Comparison of ENCODE assay signal across 25 cellular contexts in the genomic region with DNA sequence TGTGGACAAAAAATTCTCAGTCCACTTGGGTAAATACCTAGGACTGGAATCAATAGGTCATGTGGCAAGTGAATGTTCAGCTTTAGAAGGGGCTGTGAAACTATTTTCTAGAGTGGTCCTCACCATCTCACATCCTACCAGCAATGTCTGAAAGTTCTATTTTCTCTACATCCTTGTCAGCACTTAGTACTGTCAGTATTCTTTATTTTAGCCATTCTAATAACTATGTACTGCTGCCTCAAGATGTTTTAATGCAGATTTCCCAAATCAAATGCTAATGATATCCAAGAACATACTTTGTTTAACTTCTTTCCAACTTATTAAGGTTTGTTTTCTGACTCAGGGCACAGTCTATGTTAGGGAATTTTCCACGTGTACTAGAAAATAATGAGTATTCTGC.
DNase-seq lines count a peak whose midpoint lies in the region; ATAC-seq and FAIRE-seq lines count a peak whose summit lies in the region.
"Had no signal": no experiment of that assay in that cellular context is flagged by ENCODE, and none has a peak within 500 bp of the region (broad histone marks: within the 10 kb centered on the region; RNA-seq: fewer than 3 reads in every experiment).

No MANE protein-coding gene starts in this region.

- intact Hi-C loops in activated T-helper 1 cell treated with anti-CD3 and anti-CD28 coated beads, Interleukin-12 subunit alpha, Interleukin-12 subunit beta, Interleukin-2, Interleukin-4 antibody, amounts not matched to agents 30 ng/mL and 10 ng/mL and 1 ng/mL, durations not matched to agents 14 hours and 24 hours and 36 hours (cut with micrococcal nuclease) = no loop called here

- CTCF ChIA-PET in activated CD8-positive, alpha-beta memory T cell treated with anti-CD3 and anti-CD28 coated beads, Interleukin-2, amount 10 ng/mL, durations not matched to agents 7 days and 5 days (lab: Charles Lee) = no interaction called here

- 66 to 87% (median 76%) methylated on average over 1 of the region's 1 CpG for WGBS in small intestine, 3 donors

- no peaks in the 10 kb centered on the region for H3K4me1 ChIP-seq in small intestine (ENCODE audit: control insufficient read depth in 2 of 2, insufficient read depth in 1 of 2, low read depth in 1 of 2, low read length in 1 of 2)
- H3K4me1 ChIP-seq: adrenal gland, body of pancreas, left lung, SJSA1 had no signal

- peaks cover 9% of the 10 kb centered on the region for H3K36me3 Mint-ChIP-seq in activated CD8-positive, alpha-beta memory T cell treated with anti-CD3 and anti-CD28 coated beads, Interleukin-2, amount 10 ng/mL, durations not matched to agents 7 days and 5 days
- peaks cover 2% of the 10 kb centered on the region for H3K36me3 Mint-ChIP-seq in IgD-negative memory B cell
- peaks cover 6% of the 10 kb centered on the region for H3K36me3 Mint-ChIP-seq in activated T-helper 1 cell treated with anti-CD3 and anti-CD28 coated beads, Interleukin-12 subunit alpha, Interleukin-12 subunit beta, Interleukin-2, Interleukin-4 antibody, amounts not matched to agents 30 ng/mL and 10 ng/mL and 1 ng/mL, durations not matched to agents 14 hours and 24 hours and 36 hours (ENCODE audit: low read depth)
- H3K36me3 Mint-ChIP-seq in naive thymus-derived CD8-positive, alpha-beta T cell = peaks cover 0 to 41% (median 10%) of the 10 kb centered on the region in 3 donors

- H3K4me1 Mint-ChIP-seq in activated CD8-positive, alpha-beta memory T cell treated with anti-CD3 and anti-CD28 coated beads, Interleukin-2, amount 10 ng/mL, durations not matched to agents 7 days and 5 days = peaks cover 14% of the 10 kb centered on the region
- H3K4me1 Mint-ChIP-seq in IgD-negative memory B cell = peaks cover 0 to 10% (median 7%) of the 10 kb centered on the region in 3 donors
- no peaks in the 10 kb centered on the region for H3K4me1 Mint-ChIP-seq in activated T-helper 1 cell treated with anti-CD3 and anti-CD28 coated beads, Interleukin-12 subunit alpha, Interleukin-12 subunit beta, Interleukin-2, Interleukin-4 antibody, amounts not matched to agents 30 ng/mL and 10 ng/mL and 1 ng/mL, durations not matched to agents 14 hours and 24 hours and 36 hours (ENCODE audit: low read depth)
- peaks cover 9 to 20% (median 13%) of the 10 kb centered on the region in 4 donors for H3K4me1 Mint-ChIP-seq in naive thymus-derived CD8-positive, alpha-beta T cell
- H3K4me1 Mint-ChIP-seq: nephron had no signal

- no peak for FAIRE-seq in small intestine (lab: Jason Lieb, UNC)
- FAIRE-seq: A204.1, H1 had no signal

- peaks cover 9% of the 10 kb centered on the region for H3K9me3 Mint-ChIP-seq in activated CD8-positive, alpha-beta memory T cell treated with anti-CD3 and anti-CD28 coated beads, Interleukin-2, amount 10 ng/mL, durations not matched to agents 7 days and 5 days (ENCODE audit: low read depth)
- peaks cover 4 to 28% (median 13%) of the 10 kb centered on the region in 3 donors for H3K9me3 Mint-ChIP-seq in IgD-negative memory B cell
- peaks cover 24% of the 10 kb centered on the region for H3K9me3 Mint-ChIP-seq in activated T-helper 1 cell treated with anti-CD3 and anti-CD28 coated beads, Interleukin-12 subunit alpha, Interleukin-12 subunit beta, Interleukin-2, Interleukin-4 antibody, amounts not matched to agents 30 ng/mL and 10 ng/mL and 1 ng/mL, durations not matched to agents 14 hours and 24 hours and 36 hours
- peaks cover 4 to 44% (median 28%) of the 10 kb centered on the region in 9 donors for H3K9me3 Mint-ChIP-seq in naive thymus-derived CD8-positive, alpha-beta T cell

- no peaks in the 10 kb centered on the region for H3K27me3 ChIP-seq in small intestine (ENCODE audit: control insufficient read depth in 2 of 2, insufficient read depth in 2 of 2, low read length in 2 of 2)
- H3K27me3 ChIP-seq: adrenal gland, body of pancreas, left lung, SJSA1 had no signal

- no peak overlapping the region for H3K27ac ChIP-seq in small intestine (ENCODE audit: low read depth in 1 of 2, low read length in 1 of 2)
- H3K27ac ChIP-seq: adrenal gland, body of pancreas, left lung, SJSA1 had no signal

- no peaks in the 10 kb centered on the region for H3K27me3 Mint-ChIP-seq in activated CD8-positive, alpha-beta memory T cell treated with anti-CD3 and anti-CD28 coated beads, Interleukin-2, amount 10 ng/mL, durations not matched to agents 7 days and 5 days
- no peaks in the 10 kb centered on the region for H3K27me3 Mint-ChIP-seq in IgD-negative memory B cell
- no peaks in the 10 kb centered on the region for H3K27me3 Mint-ChIP-seq in activated T-helper 1 cell treated with anti-CD3 and anti-CD28 coated beads, Interleukin-12 subunit alpha, Interleukin-12 subunit beta, Interleukin-2, Interleukin-4 antibody, amounts not matched to agents 30 ng/mL and 10 ng/mL and 1 ng/mL, durations not matched to agents 14 hours and 24 hours and 36 hours (ENCODE audit: insufficient read depth)
- H3K27me3 Mint-ChIP-seq in naive thymus-derived CD8-positive, alpha-beta T cell = peaks cover 0 to 3% (median 0%) of the 10 kb centered on the region in 5 donors

- H3K36me3 ChIP-seq in small intestine (ENCODE audit: control insufficient read depth in 2 of 2, insufficient read depth in 2 of 2, low read length in 2 of 2) = no peaks in the 10 kb centered on the region
- H3K36me3 ChIP-seq: adrenal gland, left lung, SJSA1 had no signal

- no peak for ATAC-seq in activated CD8-positive, alpha-beta memory T cell treated with anti-CD3 and anti-CD28 coated beads, Interleukin-2, amount 10 ng/mL, durations not matched to agents 7 days and 5 days
- ATAC-seq in naive thymus-derived CD8-positive, alpha-beta T cell = no peak
- ATAC-seq: body of pancreas, left lung had no signal

- H3K4me3 ChIP-seq in small intestine (ENCODE audit: low read depth in 1 of 2, low read length in 2 of 2) = no peak overlapping the region
- H3K4me3 ChIP-seq: adrenal gland, body of pancreas, left lung, SJSA1 had no signal

- H3K9me3 ChIP-seq in small intestine (ENCODE audit: control insufficient read depth, low read depth) = no peaks in the 10 kb centered on the region

- POLR2A ChIA-PET in naive thymus-derived CD8-positive, alpha-beta T cell (lab: Charles Lee) = no interaction called here

- no peak overlapping the region for H3K4me3 Mint-ChIP-seq in activated CD8-positive, alpha-beta memory T cell treated with anti-CD3 and anti-CD28 coated beads, Interleukin-2, amount 10 ng/mL, durations not matched to agents 7 days and 5 days
- peak overlapping the region in 1 of 4 donors; percentile 51 for H3K4me3 Mint-ChIP-seq in IgD-negative memory B cell
- no peak overlapping the region for H3K4me3 Mint-ChIP-seq in activated T-helper 1 cell treated with anti-CD3 and anti-CD28 coated beads, Interleukin-12 subunit alpha, Interleukin-12 subunit beta, Interleukin-2, Interleukin-4 antibody, amounts not matched to agents 30 ng/mL and 10 ng/mL and 1 ng/mL, durations not matched to agents 14 hours and 24 hours and 36 hours
- H3K4me3 Mint-ChIP-seq in naive thymus-derived CD8-positive, alpha-beta T cell = peak overlapping the region in 2 of 10 donors; percentile 23 to 24
- H3K4me3 Mint-ChIP-seq: nephron had no signal

- DNase-seq in activated CD8-positive, alpha-beta memory T cell treated with anti-CD3 and anti-CD28 coated beads, Interleukin-2, amount 10 ng/mL, durations not matched to agents 7 days and 5 days = no peak
- no peak for DNase-seq in activated CD8-positive, alpha-beta memory T cell treated with anti-CD3 and anti-CD28 coated beads, Interleukin-2, amount 50 U/mL, for 48 hours
- DNase-seq in activated T-helper 1 cell treated with anti-CD3 and anti-CD28 coated beads, Interleukin-12 subunit alpha, Interleukin-12 subunit beta, Interleukin-2, Interleukin-4 antibody, amounts not matched to agents 30 ng/mL and 10 ng/mL and 1 ng/mL, durations not matched to agents 14 hours and 24 hours and 36 hours (ENCODE audit: low spot score) = no peak
- DNase-seq in naive thymus-derived CD8-positive, alpha-beta T cell = no peak
- DNase-seq in HT-29 (ENCODE audit: low spot score) (no peak), small intestine (no peak), islet precursor cell (no peak)
- DNase-seq: activated CD4-positive, alpha-beta T cell treated with anti-CD3 and anti-CD28 coated beads for 4 hours; adrenal gland; body of pancreas; COR-L47; GDM1; hypothalamus; left lung; mesendoderm; NCI-H1105 treated with DMSO at 0.1 percent for 48 hours; NCI-H2029; NCI-H2227 treated with DMSO at 0.1 percent for 48 hours; stimulated activated CD8-positive, alpha-beta memory T cell treated with anti-CD3 and anti-CD28 coated beads, Interleukin-4, amount 100 ng/mL, for 48 hours; trophoblast cell had no signal

- H3K27ac Mint-ChIP-seq in activated CD8-positive, alpha-beta memory T cell treated with anti-CD3 and anti-CD28 coated beads, Interleukin-2, amount 10 ng/mL, durations not matched to agents 7 days and 5 days = peak overlapping the region; percentile 85
- H3K27ac Mint-ChIP-seq in IgD-negative memory B cell = peak overlapping the region in 2 of 3 donors; percentile 57 to 79
- peak overlapping the region; percentile 16 for H3K27ac Mint-ChIP-seq in activated T-helper 1 cell treated with anti-CD3 and anti-CD28 coated beads, Interleukin-12 subunit alpha, Interleukin-12 subunit beta, Interleukin-2, Interleukin-4 antibody, amounts not matched to agents 30 ng/mL and 10 ng/mL and 1 ng/mL, durations not matched to agents 14 hours and 24 hours and 36 hours
- H3K27ac Mint-ChIP-seq in naive thymus-derived CD8-positive, alpha-beta T cell = peak overlapping the region in 9 of 10 donors; percentile 88 to 95 (median 91)
- H3K27ac Mint-ChIP-seq: nephron had no signal

Comparison
In these comparisons a context has a peak if more than half of its experiments do, and no peak if none do; other contexts are left out.
1. H3K27ac Mint-ChIP-seq: peak in every context shown above with its lines; median percentile 91 in naive thymus-derived CD8-positive, alpha-beta T cell; 85 in activated CD8-positive, alpha-beta memory T cell treated with anti-CD3 and anti-CD28 coated beads, Interleukin-2, amount 10 ng/mL, durations not matched to agents 7 days and 5 days; 68 in IgD-negative memory B cell; 16 in activated T-helper 1 cell treated with anti-CD3 and anti-CD28 coated beads, Interleukin-12 subunit alpha, Interleukin-12 subunit beta, Interleukin-2, Interleukin-4 antibody, amounts not matched to agents 30 ng/mL and 10 ng/mL and 1 ng/mL, durations not matched to agents 14 hours and 24 hours and 36 hours.